Comparison of ENCODE assay signal across 18 cellular contexts in the genomic region with DNA sequence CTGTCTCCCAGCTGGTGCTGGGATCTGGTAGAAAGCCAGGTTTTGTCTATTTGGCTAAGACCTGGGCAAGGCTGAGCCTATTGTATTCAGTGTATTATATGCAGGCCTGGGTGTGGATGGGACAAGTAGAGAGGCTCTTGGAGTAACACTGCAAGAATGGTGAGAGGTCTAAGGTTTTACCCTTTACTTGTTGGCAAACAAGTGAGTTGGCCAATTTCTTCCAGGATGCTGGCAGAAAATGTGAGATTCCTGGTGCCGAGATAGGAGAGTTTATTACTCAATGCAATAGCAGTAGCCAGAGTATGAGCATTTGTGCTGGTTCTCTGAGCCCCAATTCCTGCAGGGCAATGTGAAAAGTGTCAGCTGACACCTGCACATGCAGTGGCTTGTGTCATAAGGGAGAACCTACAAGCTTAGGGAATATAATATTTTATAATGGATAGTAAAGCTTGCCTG.
DNase-seq lines count a peak whose midpoint lies in the region; ATAC-seq and TF ChIP-seq lines count a peak whose summit lies in the region.
"Had no signal": no experiment of that assay in that cellular context is flagged by ENCODE, and none has a peak within 500 bp of the region (broad histone marks: within the 10 kb centered on the region; RNA-seq: fewer than 3 reads in every experiment).

No MANE protein-coding gene starts in this region.

- H3K27me3 ChIP-seq in stomach = no peaks in the 10 kb centered on the region

- no peak overlapping the region for H3K4me3 Mint-ChIP-seq in activated CD4-positive, alpha-beta T cell treated with anti-CD3 and anti-CD28 coated beads, Interleukin-2, amount 10 ng/mL, durations not matched to agents 24 days and 14 days
- H3K4me3 Mint-ChIP-seq: CD4-positive, alpha-beta memory T cell; H9 had no signal

- TF ChIP-seq EP300 in stomach (IDR thresholded peaks at IDR 0.05) = no peak

- no peaks in the 10 kb centered on the region for H3K9me3 Mint-ChIP-seq in activated CD4-positive, alpha-beta T cell treated with anti-CD3 and anti-CD28 coated beads, Interleukin-2, amount 10 ng/mL, durations not matched to agents 24 days and 14 days
- H3K9me3 Mint-ChIP-seq: H9 had no signal

- ATAC-seq in mucosa of descending colon (peak; percentile 86), GM21825 (IDR thresholded peaks at IDR 0.05; ENCODE audit: unreplicated experiment) (no peak)
- ATAC-seq: HepG2 had no signal

- H3K36me3 ChIP-seq in mucosa of descending colon (ENCODE audit: low read depth) (no peaks in the 10 kb centered on the region), stomach (no peaks in the 10 kb centered on the region)

- H3K27ac Mint-ChIP-seq in activated CD4-positive, alpha-beta T cell treated with anti-CD3 and anti-CD28 coated beads, Interleukin-2, amount 10 ng/mL, durations not matched to agents 24 days and 14 days = no peak overlapping the region
- H3K27ac Mint-ChIP-seq: CD4-positive, alpha-beta memory T cell; H9 had no signal

- WGBS in stomach, 5 donors = 22 to 69% (median 41%) methylated on average over 1 of the region's 1 CpG

- no peak for TF ChIP-seq POLR2A in stomach (IDR thresholded peaks at IDR 0.05)

- DNase-seq in activated CD4-positive, alpha-beta T cell treated with anti-CD3 and anti-CD28 coated beads, Interleukin-2, amount 10 ng/mL, durations not matched to agents 24 days and 14 days = peak; percentile 44
- DNase-seq in activated CD4-positive, alpha-beta T cell treated with anti-CD3 and anti-CD28 coated beads for 4 hours = no peak
- DNase-seq in mucosa of descending colon (peak in 2 of 3 donors; percentile 39 to 65), stomach (peak; percentile 61), UCSD-AML1 (lab: John Stamatoyannopoulos, UW; ENCODE audit: unreplicated experiment) (no peak), kidney tubule cell (ENCODE audit: low spot score) (no peak)
- DNase-seq: 8988T; CD4-positive, alpha-beta memory T cell; DMS79; H9; KG1; NCI-H1092; NCI-H226; NCI-H526; NK-92 treated with Interleukin-12 subunit alpha and Interleukin-12 subunit beta, amount 100 ng/mL, for 24 hours had no signal

- intact Hi-C loops in activated CD4-positive, alpha-beta T cell treated with anti-CD3 and anti-CD28 coated beads, Interleukin-2, amount 10 ng/mL, durations not matched to agents 24 days and 14 days (cut with micrococcal nuclease) = no loop called here
- intact Hi-C loops in mucosa of descending colon (cut with DNase I, micrococcal nuclease) (no loop called here), stomach (cut with DNase I; ENCODE audit: low total_unique reads) (no loop called here)

- no peaks in the 10 kb centered on the region for H3K4me1 Mint-ChIP-seq in activated CD4-positive, alpha-beta T cell treated with anti-CD3 and anti-CD28 coated beads, Interleukin-2, amount 10 ng/mL, durations not matched to agents 24 days and 14 days

- H3K27me3 Mint-ChIP-seq in activated CD4-positive, alpha-beta T cell treated with anti-CD3 and anti-CD28 coated beads, Interleukin-2, amount 10 ng/mL, durations not matched to agents 24 days and 14 days = peaks cover 2% of the 10 kb centered on the region

- TF ChIP-seq CTCF in VCaP (conservative IDR thresholded peaks at IDR 0.05) = no peak
- TF ChIP-seq CTCF in mucosa of descending colon (IDR thresholded peaks at IDR 0.05) = no peak
- no peak for TF ChIP-seq CTCF in stomach (IDR thresholded peaks at IDR 0.05)

- H3K4me3 ChIP-seq in mucosa of descending colon (no peak overlapping the region), stomach (no peak overlapping the region)

- no peaks in the 10 kb centered on the region for H3K36me3 Mint-ChIP-seq in activated CD4-positive, alpha-beta T cell treated with anti-CD3 and anti-CD28 coated beads, Interleukin-2, amount 10 ng/mL, durations not matched to agents 24 days and 14 days (ENCODE audit: low read depth)
- H3K36me3 Mint-ChIP-seq: CD4-positive, alpha-beta memory T cell had no signal

- H3K9me3 ChIP-seq in mucosa of descending colon = no peaks in the 10 kb centered on the region
- H3K9me3 ChIP-seq in stomach = no peaks in the 10 kb centered on the region

- H3K4me1 ChIP-seq in mucosa of descending colon (ENCODE audit: low read depth) = peaks cover 13% of the 10 kb centered on the region
- H3K4me1 ChIP-seq in stomach = peaks cover 0 to 11% (median 2%) of the 10 kb centered on the region in 4 donors

- H3K27ac ChIP-seq in VCaP (peak overlapping the region; percentile 19), stomach (no peak overlapping the region)

Comparison
In these comparisons a context has a peak if more than half of its experiments do, and no peak if none do; other contexts are left out.
1. DNase-seq: peak in activated CD4-positive, alpha-beta T cell treated with anti-CD3 and anti-CD28 coated beads, Interleukin-2, amount 10 ng/mL, durations not matched to agents 24 days and 14 days (single experiment), mucosa of descending colon (2 of 3) and stomach (single experiment); none in activated CD4-positive, alpha-beta T cell treated with anti-CD3 and anti-CD28 coated beads for 4 hours (0 of 2), UCSD-AML1 (single experiment) and kidney tubule cell (single experiment).